In the genomic region with DNA sequence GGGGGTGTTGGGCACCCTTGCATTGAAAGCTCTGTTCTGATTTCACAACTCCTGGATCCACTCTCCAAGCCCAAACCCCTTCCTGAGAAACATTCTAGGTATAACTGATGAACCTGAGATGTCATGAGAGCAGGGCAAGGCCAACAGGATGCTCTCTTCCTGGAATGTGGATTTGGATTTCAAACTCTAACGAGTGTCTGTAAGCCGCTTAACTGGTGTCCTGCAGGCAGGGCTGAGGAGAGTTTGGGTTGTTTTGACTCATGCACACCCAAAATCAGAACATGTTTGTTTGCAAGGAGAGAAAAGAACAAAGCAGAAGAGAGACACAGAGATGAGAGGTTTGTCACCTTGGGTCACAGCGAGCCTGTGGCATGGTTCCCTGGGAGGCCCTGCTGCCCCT, we compare ENCODE assay signal across 1 cellular context.
TF ChIP-seq lines count a peak whose summit lies in the region.

No MANE protein-coding gene starts in this region.

TF ChIP-seq in WTC11, 78 proteins besides CTCF, POLR2A, EP300 and RAD21 (continued from another document):
- TF ChIP-seq, protein P1, sequence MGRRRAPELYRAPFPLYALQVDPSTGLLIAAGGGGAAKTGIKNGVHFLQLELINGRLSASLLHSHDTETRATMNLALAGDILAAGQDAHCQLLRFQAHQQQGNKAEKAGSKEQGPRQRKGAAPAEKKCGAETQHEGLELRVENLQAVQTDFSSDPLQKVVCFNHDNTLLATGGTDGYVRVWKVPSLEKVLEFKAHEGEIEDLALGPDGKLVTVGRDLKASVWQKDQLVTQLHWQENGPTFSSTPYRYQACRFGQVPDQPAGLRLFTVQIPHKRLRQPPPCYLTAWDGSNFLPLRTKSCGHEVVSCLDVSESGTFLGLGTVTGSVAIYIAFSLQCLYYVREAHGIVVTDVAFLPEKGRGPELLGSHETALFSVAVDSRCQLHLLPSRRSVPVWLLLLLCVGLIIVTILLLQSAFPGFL (CRISPR knock-in tag; IDR thresholded peaks at IDR 0.05; ENCODE audit: borderline replicate concordance) = no peak
- no peak for TF ChIP-seq RORB (CRISPR knock-in tag; IDR thresholded peaks at IDR 0.05)
- no peak for TF ChIP-seq CREB1 (CRISPR knock-in tag; IDR thresholded peaks at IDR 0.05)
- TF ChIP-seq, protein P2, sequence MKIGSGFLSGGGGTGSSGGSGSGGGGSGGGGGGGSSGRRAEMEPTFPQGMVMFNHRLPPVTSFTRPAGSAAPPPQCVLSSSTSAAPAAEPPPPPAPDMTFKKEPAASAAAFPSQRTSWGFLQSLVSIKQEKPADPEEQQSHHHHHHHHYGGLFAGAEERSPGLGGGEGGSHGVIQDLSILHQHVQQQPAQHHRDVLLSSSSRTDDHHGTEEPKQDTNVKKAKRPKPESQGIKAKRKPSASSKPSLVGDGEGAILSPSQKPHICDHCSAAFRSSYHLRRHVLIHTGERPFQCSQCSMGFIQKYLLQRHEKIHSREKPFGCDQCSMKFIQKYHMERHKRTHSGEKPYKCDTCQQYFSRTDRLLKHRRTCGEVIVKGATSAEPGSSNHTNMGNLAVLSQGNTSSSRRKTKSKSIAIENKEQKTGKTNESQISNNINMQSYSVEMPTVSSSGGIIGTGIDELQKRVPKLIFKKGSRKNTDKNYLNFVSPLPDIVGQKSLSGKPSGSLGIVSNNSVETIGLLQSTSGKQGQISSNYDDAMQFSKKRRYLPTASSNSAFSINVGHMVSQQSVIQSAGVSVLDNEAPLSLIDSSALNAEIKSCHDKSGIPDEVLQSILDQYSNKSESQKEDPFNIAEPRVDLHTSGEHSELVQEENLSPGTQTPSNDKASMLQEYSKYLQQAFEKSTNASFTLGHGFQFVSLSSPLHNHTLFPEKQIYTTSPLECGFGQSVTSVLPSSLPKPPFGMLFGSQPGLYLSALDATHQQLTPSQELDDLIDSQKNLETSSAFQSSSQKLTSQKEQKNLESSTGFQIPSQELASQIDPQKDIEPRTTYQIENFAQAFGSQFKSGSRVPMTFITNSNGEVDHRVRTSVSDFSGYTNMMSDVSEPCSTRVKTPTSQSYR (CRISPR knock-in tag; IDR thresholded peaks at IDR 0.05) = no peak
- TF ChIP-seq NR2C2 (CRISPR knock-in tag; IDR thresholded peaks at IDR 0.05) = no peak
- TF ChIP-seq, protein P3, sequence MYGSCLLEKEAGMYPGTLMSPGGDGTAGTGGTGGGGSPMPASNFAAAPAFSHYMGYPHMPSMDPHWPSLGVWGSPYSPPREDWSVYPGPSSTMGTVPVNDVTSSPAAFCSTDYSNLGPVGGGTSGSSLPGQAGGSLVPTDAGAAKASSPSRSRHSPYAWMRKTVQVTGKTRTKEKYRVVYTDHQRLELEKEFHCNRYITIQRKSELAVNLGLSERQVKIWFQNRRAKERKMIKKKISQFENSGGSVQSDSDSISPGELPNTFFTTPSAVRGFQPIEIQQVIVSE (CRISPR knock-in tag; IDR thresholded peaks at IDR 0.05; ENCODE audit: borderline replicate concordance) = no peak
- no peak for TF ChIP-seq ESRRA (CRISPR knock-in tag; IDR thresholded peaks at IDR 0.05; ENCODE audit: borderline replicate concordance)
- TF ChIP-seq ZNF121 (CRISPR knock-in tag; IDR thresholded peaks at IDR 0.05) = no peak
- TF ChIP-seq ZNF416 (CRISPR knock-in tag; IDR thresholded peaks at IDR 0.05) = no peak
TF ChIP-seq in WTC11: peak in this region for 0.
